In the genomic region with DNA sequence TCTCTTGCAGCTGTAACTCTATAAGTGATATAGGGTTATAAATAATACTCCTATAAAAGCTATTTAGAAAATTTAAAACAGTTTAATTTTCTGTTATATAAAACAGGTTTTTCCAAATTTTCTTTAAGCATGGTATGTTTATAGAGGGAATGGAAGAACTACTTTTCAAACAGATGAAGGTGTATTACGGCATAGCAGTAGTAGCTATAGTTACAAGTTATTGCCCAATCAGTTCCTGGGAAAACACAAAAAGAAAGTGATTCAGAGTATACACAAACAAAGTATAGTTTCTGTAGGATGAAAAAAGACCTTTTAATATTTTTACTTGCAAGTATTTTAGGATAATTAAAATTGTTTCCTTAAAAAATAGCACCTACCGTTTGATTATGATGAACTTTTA, we compare ENCODE assay signal across 1 cellular context.
TF ChIP-seq lines count a peak whose summit lies in the region.

No MANE protein-coding gene starts in this region.

TF ChIP-seq in HepG2, 621 proteins besides CTCF, POLR2A, EP300 and RAD21:
- TF ChIP-seq CEBPG (CRISPR knock-in tag; IDR thresholded peaks at IDR 0.05) (0 out of 2 replicates have a peak, but pooled peaks have one; percentile 27), JUNB (CRISPR knock-in tag; IDR thresholded peaks at IDR 0.05; ENCODE audit: borderline replicate concordance) (no peak), ZNF713 (CRISPR knock-in tag; IDR thresholded peaks at IDR 0.05) (no peak), CEBPB (IDR thresholded peaks at IDR 0.05; ENCODE audit: borderline replicate concordance, low read depth, low read length) (peak; percentile 74), ZBTB1 (CRISPR knock-in tag; IDR thresholded peaks at IDR 0.05; ENCODE audit: borderline replicate concordance) (no peak), DPF2 (CRISPR knock-in tag; IDR thresholded peaks at IDR 0.05; ENCODE audit: borderline replicate concordance, low read depth) (no peak), FOXK2 (IDR thresholded peaks at IDR 0.05) (no peak), ZNF121 (CRISPR knock-in tag; IDR thresholded peaks at IDR 0.05) (no peak)
